In the genomic region with DNA sequence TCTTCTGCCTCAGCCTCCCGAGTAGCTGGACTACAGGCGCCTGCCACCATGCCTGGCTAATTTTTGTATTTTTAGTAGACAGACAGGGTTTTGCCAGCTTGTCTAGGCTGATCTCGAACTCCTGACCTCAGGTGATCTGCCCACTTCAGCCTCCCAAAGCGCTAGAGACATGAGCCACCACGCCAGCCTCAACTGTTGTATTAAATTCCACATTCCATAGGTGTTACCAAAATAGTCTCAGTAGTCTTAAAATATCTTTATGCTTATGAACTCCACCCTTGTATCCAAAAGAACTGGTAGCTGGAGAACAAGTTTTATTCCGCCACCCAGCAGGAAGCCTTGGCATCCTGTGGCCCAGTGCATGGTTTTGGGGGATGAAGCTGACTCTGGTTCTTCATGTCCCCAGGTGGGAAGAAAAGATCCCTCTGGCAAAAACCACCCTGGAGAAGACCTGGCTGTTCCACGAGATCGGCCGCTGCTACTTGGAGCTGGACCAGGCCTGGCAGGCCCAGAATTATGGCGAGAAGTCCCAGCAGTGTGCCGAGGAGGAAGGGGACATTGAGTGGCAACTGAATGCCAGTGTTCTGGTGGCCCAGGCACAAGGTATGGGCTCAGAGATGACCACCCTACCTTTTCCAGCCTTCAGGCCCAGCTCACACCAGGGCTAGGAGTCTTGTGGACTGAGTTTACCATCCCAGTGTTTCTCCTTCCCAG, we compare ENCODE assay signal across 21 cellular contexts.
"Had no signal": no experiment of that assay in that cellular context is flagged by ENCODE, and none has a peak within 500 bp of the region (broad histone marks: within the 10 kb centered on the region; RNA-seq: fewer than 3 reads in every experiment).

No MANE protein-coding gene starts in this region.

- H3K9me3 ChIP-seq: SK-N-SH had no signal

- DNase-seq: Kasumi-1, MV-4-11, NCI-H1048, NCI-H1105, NCI-H1417, NCI-H1436 treated with DMSO at 0.1 percent for 48 hours, NCI-H1694 treated with DMSO at 0.1 percent for 48 hours, NCI-H1930, NCI-H2081, NCI-H2107, NCI-H2227 treated with DMSO at 0.1 percent for 48 hours, NCI-H524, NCI-H526 treated with DMSO at 0.1 percent for 48 hours, NCI-H748 treated with DMSO at 0.1 percent for 48 hours, PC-3, SHP77, SK-N-SH, SW 1271 had no signal

- H3K9ac ChIP-seq: KMS-11, SK-N-SH had no signal

- ATAC-seq: Panc1, PC-3 had no signal

- H3K4me2 ChIP-seq: KMS-11, SK-N-SH had no signal

- H3K27ac ChIP-seq: KMS-11, RWPE1 had no signal
